In the genomic region with DNA sequence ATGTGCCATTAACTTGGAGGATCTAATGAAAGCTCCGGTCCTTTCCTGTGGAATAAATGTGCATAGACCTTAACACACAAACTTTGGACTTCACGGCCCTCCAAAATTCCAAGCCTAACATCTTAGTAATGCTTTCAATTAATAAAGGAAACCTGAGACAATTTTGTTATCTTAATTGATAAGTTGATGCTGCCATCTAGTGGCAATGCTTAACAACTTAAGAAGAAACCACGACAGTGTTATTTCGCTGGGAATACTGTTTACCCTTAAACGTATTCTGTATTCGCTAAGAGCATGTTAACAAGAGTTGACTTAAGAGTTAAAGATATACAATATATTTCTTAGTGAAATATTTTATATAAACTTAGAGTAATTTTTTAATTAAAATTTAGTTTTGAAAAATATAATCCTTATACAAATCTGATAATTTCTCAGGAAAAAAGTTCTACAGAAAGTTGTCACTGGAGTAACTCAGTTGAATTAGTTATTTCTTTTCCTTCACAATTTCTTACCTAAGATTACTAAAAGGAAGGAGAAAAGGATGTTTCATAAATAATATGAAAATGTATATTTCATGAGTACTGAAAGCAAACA, we compare ENCODE assay signal across 9 cellular contexts. TPM values are rescaled to one million over a fixed set of nuclear protein-coding genes. Genes with fewer than 3 reads are reported as not detected.
DNase-seq lines count a peak whose midpoint lies in the region; ATAC-seq and TF ChIP-seq lines count a peak whose summit lies in the region.
"Had no signal": no experiment of that assay in that cellular context is flagged by ENCODE, and none has a peak within 500 bp of the region (broad histone marks: within the 10 kb centered on the region; RNA-seq: fewer than 3 reads in every experiment).

No MANE protein-coding gene starts in this region.

- H3K27ac ChIP-seq in Karpas-422 (ENCODE audit: low read length) (no peak overlapping the region), fibroblast of lung (ENCODE audit: insufficient read depth, low read length) (no peak overlapping the region)

- H3K9ac ChIP-seq in Karpas-422 (ENCODE audit: low read length): no peak overlapping the region
- H3K9ac ChIP-seq in fibroblast of lung (ENCODE audit: insufficient read depth, low read length): no peak overlapping the region

- no peak overlapping the region for H3K27ac Mint-ChIP-seq in stimulated activated effector memory CD8-positive, alpha-beta T cell treated with anti-CD3 and anti-CD28 coated beads, Interleukin-12 subunit alpha, Interleukin-12 subunit beta, amount 100 ng/mL, for 72 hours

- H3K27me3 ChIP-seq in Karpas-422 (ENCODE audit: low read length): no peaks in the 10 kb centered on the region
- H3K27me3 ChIP-seq in fibroblast of lung (ENCODE audit: control insufficient read depth, insufficient read depth, low read length): no peaks in the 10 kb centered on the region

- H3K9me2 ChIP-seq in Karpas-422 (replicated peaks; ENCODE audit: insufficient read depth, low read length): no peaks in the 10 kb centered on the region

- H3K36me3 ChIP-seq in Karpas-422 (ENCODE audit: insufficient read depth, low read length) (no peaks in the 10 kb centered on the region), fibroblast of lung (ENCODE audit: control insufficient read depth, insufficient read depth, low read length) (no peaks in the 10 kb centered on the region)

- H3K4me2 ChIP-seq in Karpas-422 (ENCODE audit: low read depth, low read length, poor library complexity, severe bottlenecking) (no peak overlapping the region), fibroblast of lung (ENCODE audit: extremely low read depth, insufficient read depth, low read length) (no peak overlapping the region)

- DNase-seq in NCI-H524 (lab: John Stamatoyannopoulos, UW) (peak; percentile 9 to 50), NCI-H524 treated with DMSO at 0.1 percent for 48 hours (lab: John Stamatoyannopoulos, UW) (no peak), Karpas-422 (peak; percentile 88), SK-MEL-5 (ENCODE audit: low read depth, low spot score) (peak; percentile 71), fibroblast of lung (ENCODE audit: low read depth in 2 of 2) (peak; percentile 39 to 67), pulmonary artery endothelial cell (ENCODE audit: low read depth, low spot score) (peak; percentile 11)
- DNase-seq in stimulated activated effector memory CD8-positive, alpha-beta T cell treated with anti-CD3 and anti-CD28 coated beads, Interleukin-12 subunit alpha, Interleukin-12 subunit beta, amount 100 ng/mL, for 72 hours (ENCODE audit: low spot score in 2 of 2): no peak

- ATAC-seq in stimulated activated effector memory CD8-positive, alpha-beta T cell treated with anti-CD3 and anti-CD28 coated beads, Interleukin-12 subunit alpha, Interleukin-12 subunit beta, amount 100 ng/mL, for 72 hours: no peak
- ATAC-seq in HG02870 (IDR thresholded peaks at IDR 0.05; ENCODE audit: unreplicated experiment): no peak

- H3K4me3 ChIP-seq in Karpas-422 (ENCODE audit: low read length): no peak overlapping the region
- no peak overlapping the region for H3K4me3 ChIP-seq in fibroblast of lung (replicated peaks in 1 of 4; ENCODE audit: control extremely low read depth in 1 of 4, insufficient read depth in 1 of 4, low read depth in 3 of 4, low read length in 4 of 4)

- H4K20me1 ChIP-seq in Karpas-422 (ENCODE audit: insufficient read depth, low read depth, low read length) (no peaks in the 10 kb centered on the region), fibroblast of lung (ENCODE audit: control insufficient read depth, extremely low read depth, insufficient read depth, low read length) (no peaks in the 10 kb centered on the region)

- no peaks in the 10 kb centered on the region for H3K79me2 ChIP-seq in Karpas-422 (ENCODE audit: low read length)
- no peaks in the 10 kb centered on the region for H3K79me2 ChIP-seq in fibroblast of lung (ENCODE audit: control insufficient read depth, insufficient read depth, low read length)

- H3K4me3 Mint-ChIP-seq in stimulated activated effector memory CD8-positive, alpha-beta T cell treated with anti-CD3 and anti-CD28 coated beads, Interleukin-12 subunit alpha, Interleukin-12 subunit beta, amount 100 ng/mL, for 72 hours: no peak overlapping the region

- H3K9me3 Mint-ChIP-seq in stimulated activated effector memory CD8-positive, alpha-beta T cell treated with anti-CD3 and anti-CD28 coated beads, Interleukin-12 subunit alpha, Interleukin-12 subunit beta, amount 100 ng/mL, for 72 hours: peaks cover 3% of the 10 kb centered on the region

- H3K4me1 Mint-ChIP-seq in stimulated activated effector memory CD8-positive, alpha-beta T cell treated with anti-CD3 and anti-CD28 coated beads, Interleukin-12 subunit alpha, Interleukin-12 subunit beta, amount 100 ng/mL, for 72 hours: no peaks in the 10 kb centered on the region

- in situ Hi-C loops in SK-MEL-5 (cut with HindIII; ENCODE audit: low pct_unique_long_range_greater_than_20kb, low sequenced_read_pairs): no loop called here

- H3K4me1 ChIP-seq in Karpas-422 (ENCODE audit: low read length): no peaks in the 10 kb centered on the region; the same call in 1 of the 2 replicates
- no peaks in the 10 kb centered on the region for H3K4me1 ChIP-seq in fibroblast of lung (ENCODE audit: control insufficient read depth, extremely low read depth, insufficient read depth, low read length)

- H3K9me3 ChIP-seq in Karpas-422 (ENCODE audit: low read length): no peaks in the 10 kb centered on the region
- H3K9me3 ChIP-seq in fibroblast of lung (ENCODE audit: control insufficient read depth, insufficient read depth, low read depth, low read length): no peaks in the 10 kb centered on the region

- peak; percentile 41 to 52 for TF ChIP-seq CTCF in fibroblast of lung (conservative IDR thresholded peaks at IDR 0.05 in 1 of 2, IDR thresholded peaks at IDR 0.05 in 1 of 2; ENCODE audit: low read depth in 1 of 2, low read length in 2 of 2)

- H3K36me3 Mint-ChIP-seq in stimulated activated effector memory CD8-positive, alpha-beta T cell treated with anti-CD3 and anti-CD28 coated beads, Interleukin-12 subunit alpha, Interleukin-12 subunit beta, amount 100 ng/mL, for 72 hours: no peaks in the 10 kb centered on the region

- peak overlapping the region; percentile 31; the same call in 1 of the 2 replicates for H2AFZ ChIP-seq in Karpas-422 (ENCODE audit: low read length)
- no peak overlapping the region for H2AFZ ChIP-seq in fibroblast of lung (ENCODE audit: low read length)

RNA-seq across cellular contexts. Expression of gene OR9G4, which starts 35.0 kb away (rescaled TPM):
- total RNA-seq in Karpas-422 (2014; rRNA removed; shearing (Covaris generic); ENCODE audit: low replicate concordance): not detected in 2 replicates
- not detected in 2 replicates for total RNA-seq in SK-MEL-5 (2014; rRNA removed; shearing (Covaris generic))
- not detected in 2 replicates for polyA plus RNA-seq in SK-MEL-5 (2015; cell fraction: cytosol; rRNA removed)
- not detected in 2 replicates for polyA plus RNA-seq in SK-MEL-5 (2015; cell fraction: nucleus; rRNA removed)
- total RNA-seq in fibroblast of lung: not detected in 2 replicates
- polyA plus RNA-seq in fibroblast of lung: not detected in 2 replicates
- not detected in 2 replicates for polyA plus RNA-seq in fibroblast of lung (2012)
- not detected in 2 replicates for polyA minus RNA-seq in fibroblast of lung (ENCODE audit: low replicate concordance)
- not detected in 2 replicates for total RNA-seq in pulmonary artery endothelial cell
- total RNA-seq: temporal lobe had no signal

Comparison
In these comparisons a context has a peak if more than half of its experiments do, and no peak if none do; other contexts are left out.
1. DNase-seq: peak in NCI-H524 (2 of 2), Karpas-422 (single experiment), SK-MEL-5 (single experiment), fibroblast of lung (2 of 2) and pulmonary artery endothelial cell (single experiment); none in NCI-H524 treated with DMSO at 0.1 percent for 48 hours (single experiment) and stimulated activated effector memory CD8-positive, alpha-beta T cell treated with anti-CD3 and anti-CD28 coated beads, Interleukin-12 subunit alpha, Interleukin-12 subunit beta, amount 100 ng/mL, for 72 hours (0 of 2).